Comparison of ENCODE assay signal across 18 cellular contexts in the genomic region with DNA sequence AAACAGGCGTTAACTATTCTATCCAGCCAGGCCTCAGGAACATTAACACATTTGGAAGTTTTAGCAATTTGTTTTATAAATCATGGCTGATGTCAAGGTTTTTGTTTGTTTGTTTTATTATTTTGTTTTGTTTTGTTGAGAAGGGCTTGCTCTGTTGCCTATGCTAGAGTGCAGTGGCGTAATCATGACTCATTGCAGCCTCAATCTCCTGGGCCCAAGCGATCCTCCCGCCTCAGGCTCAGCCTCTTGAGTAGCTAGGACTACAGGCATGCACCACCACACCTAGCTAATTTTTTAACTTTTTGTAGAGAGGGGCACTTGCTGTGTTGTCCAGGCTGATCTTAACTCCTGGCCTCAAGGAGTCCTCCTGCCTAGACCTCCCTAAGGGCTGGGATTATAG. TPM values are rescaled to one million over a fixed set of nuclear protein-coding genes. Genes with fewer than 3 reads are reported as not detected.
DNase-seq lines count a peak whose midpoint lies in the region; ATAC-seq, FAIRE-seq and TF ChIP-seq lines count a peak whose summit lies in the region.
"Had no signal": no experiment of that assay in that cellular context is flagged by ENCODE, and none has a peak within 500 bp of the region (broad histone marks: within the 10 kb centered on the region; RNA-seq: fewer than 3 reads in every experiment).

No MANE protein-coding gene starts in this region.

- no peak for TF ChIP-seq RAD21 in A549 (conservative IDR thresholded peaks at IDR 0.05 in 1 of 2, IDR thresholded peaks at IDR 0.05 in 1 of 2)

- WGBS in A549 (ENCODE audit: missing lambda C conversion rate) = 84% methylated on average over 4 of the region's 4 CpGs
- WGBS in hepatocyte (ENCODE audit: low lambda C conversion rate, missing lambda C conversion rate) = 98% methylated on average over 4 of the region's 4 CpGs

- H3K27me3 Mint-ChIP-seq in chondrocyte (ENCODE audit: low read depth) = no peaks in the 10 kb centered on the region

- CTCF ChIA-PET in A549 (lab: Yijun Ruan, JAX) = no interaction called here

- H3K4me2 ChIP-seq in A549 (no peak overlapping the region), hepatocyte (no peak overlapping the region)
- H3K4me2 ChIP-seq: SK-N-SH had no signal

- H3K36me3 ChIP-seq in hepatocyte (replicated peaks; ENCODE audit: insufficient read depth, low read depth) = no peaks in the 10 kb centered on the region

- no peak for TF ChIP-seq POLR2A in A549 (IDR thresholded peaks at IDR 0.05; ENCODE audit: low read length)

- H3K79me2 ChIP-seq in hepatocyte = no peaks in the 10 kb centered on the region

- H3K36me3 Mint-ChIP-seq in chondrocyte (ENCODE audit: low read depth) = peaks cover 31% of the 10 kb centered on the region

- intact Hi-C loops in head of caudate nucleus (cut with DNase I) = no loop called here

- H3K27ac Mint-ChIP-seq in chondrocyte (ENCODE audit: unreplicated experiment) = no peak overlapping the region

- H3K4me1 ChIP-seq in A549 (peaks cover 10% of the 10 kb centered on the region; the same call in 2 of the 3 replicates), hepatocyte (ENCODE audit: insufficient read depth) (no peaks in the 10 kb centered on the region)
- H3K4me1 ChIP-seq: adrenal gland, pancreas had no signal

- H3K27me3 ChIP-seq in hepatocyte = no peaks in the 10 kb centered on the region
- H3K27me3 ChIP-seq: adrenal gland, pancreas had no signal

- DNase-seq in A549 (ENCODE audit: low read depth in 1 of 2, low spot score in 1 of 2) (peak in 1 of 2 experiments; percentile 42), LHCN-M2 (ENCODE audit: low read depth) (peak; percentile 58), amniotic epithelial cell (ENCODE audit: low read depth) (peak; percentile 69), hepatocyte (ENCODE audit: low spot score) (peak; percentile 6), head of caudate nucleus (no peak), chondrocyte (ENCODE audit: low spot score) (no peak), DMS79 (lab: John Stamatoyannopoulos, UW) (no peak)
- DNase-seq in activated CD8-positive, alpha-beta memory T cell treated with anti-CD3 and anti-CD28 coated beads for 24 hours = no peak
- DNase-seq: adrenal gland; COR-L47; H7; left colon; NCI-H1436; NCI-H345; pancreas; SK-N-SH; stimulated activated naive CD4-positive, alpha-beta T cell had no signal

- H4K20me1 ChIP-seq in hepatocyte (ENCODE audit: insufficient read depth, poor library complexity, severe bottlenecking) = no peaks in the 10 kb centered on the region

- H3K4me3 Mint-ChIP-seq in chondrocyte (ENCODE audit: unreplicated experiment) = no peak overlapping the region

- TF ChIP-seq EP300 in A549 (IDR thresholded peaks at IDR 0.05) = no peak

- POLR2A ChIA-PET in A549 (lab: Yijun Ruan, JAX) = no interaction called here

- H3K9me2 ChIP-seq in hepatocyte (replicated peaks; ENCODE audit: insufficient read depth) = no peaks in the 10 kb centered on the region
- H3K9me2 ChIP-seq: SK-N-SH had no signal

- ATAC-seq in A549 = peak; percentile 50 to 72; a peak in 4 of 6 replicates
- ATAC-seq: left colon, pancreas had no signal

- H3K9me3 ChIP-seq in A549 (no peaks in the 10 kb centered on the region), hepatocyte (ENCODE audit: low read depth) (no peaks in the 10 kb centered on the region)
- H3K9me3 ChIP-seq: adrenal gland, pancreas, SK-N-SH had no signal

- H3K9me3 Mint-ChIP-seq in chondrocyte (ENCODE audit: low read depth) = no peaks in the 10 kb centered on the region

- TF ChIP-seq CTCF in A549 (IDR thresholded peaks at IDR 0.05) (no peak), hepatocyte (IDR thresholded peaks at IDR 0.05; ENCODE audit: poor library complexity) (no peak), chondrocyte (IDR thresholded peaks at IDR 0.05) (no peak)

- no peak overlapping the region for H3K27ac ChIP-seq in A549
- no peak overlapping the region for H3K27ac ChIP-seq in hepatocyte
- H3K27ac ChIP-seq: adrenal gland, pancreas had no signal

- peaks cover 9% of the 10 kb centered on the region for H3K4me1 Mint-ChIP-seq in chondrocyte (ENCODE audit: low read depth)

- H2AFZ ChIP-seq in hepatocyte = no peak overlapping the region

- no peak for FAIRE-seq in A549 (lab: Jason Lieb, UNC)
- FAIRE-seq: colon, pancreas had no signal

- H3K4me3 ChIP-seq in A549 (no peak overlapping the region), hepatocyte (no peak overlapping the region)
- H3K4me3 ChIP-seq: adrenal gland, pancreas had no signal

TF ChIP-seq in A549, 52 proteins besides CTCF, POLR2A, EP300 and RAD21:
- TF ChIP-seq FOSL2 (IDR thresholded peaks at IDR 0.05) (no peak), FOSL2 (CRISPR knock-in tag; IDR thresholded peaks at IDR 0.05) (peak; percentile 44), NR3C1 (IDR thresholded peaks at IDR 0.05) (no peak)

RNA-seq across cellular contexts. Expression of gene NUP58, which starts 28.3 kb away (rescaled TPM):
- polyA plus RNA-seq in A549 (2011; rRNA removed) (46.4 and 55.6 TPM in 2 replicates), A549 (2017; fragmentation: RNase III; extraction: RNeasy Plus Mini Kit Qiagen cat#74134 plus additional on column Dnase treatment) (19.6 to 20.1 TPM (median 20.0 TPM) in 3 replicates), hepatocyte (16.0 and 25.4 TPM in 2 replicates)
- 15.1 and 20.2 TPM in 2 replicates for polyA plus RNA-seq in A549 (2012; cell fraction: cytosol; rRNA removed)
- 10.6 and 12.7 TPM in 2 replicates for polyA plus RNA-seq in A549 (2012; cell fraction: nucleus; rRNA removed)
- polyA minus RNA-seq in A549 (2011; rRNA and poly(A)+ RNA removed) = 48.8 and 52.7 TPM in 2 replicates
- total RNA-seq in LHCN-M2 (2014; rRNA removed) (90.0 and 91.1 TPM in 2 replicates), hepatocyte (49.1 and 61.3 TPM in 2 replicates), chondrocyte (37.7 to 38.4 TPM (median 38.0 TPM) in 3 replicates)
- 12.8 TPM for polyA plus RNA-seq in LHCN-M2 (2012)

RNA-seq across cellular contexts. Expression of gene ATP8A2, which starts 42.1 kb away (rescaled TPM):
- polyA plus RNA-seq in A549 (2011; rRNA removed) = not detected in 2 replicates
- polyA plus RNA-seq in A549 (2012; cell fraction: cytosol; rRNA removed) = not detected in 2 replicates
- polyA plus RNA-seq in A549 (2012; cell fraction: nucleus; rRNA removed) = not detected in 2 replicates
- polyA plus RNA-seq in A549 (2017; fragmentation: RNase III; extraction: RNeasy Plus Mini Kit Qiagen cat#74134 plus additional on column Dnase treatment) = 0.03 TPM in 1 of 3 replicates, not detected in the others
- 0.05 TPM in 1 of 2 replicates, not detected in the other for polyA minus RNA-seq in A549 (2011; rRNA and poly(A)+ RNA removed)
- 1.2 and 1.3 TPM in 2 replicates for total RNA-seq in LHCN-M2 (2014; rRNA removed)
- 1.3 TPM for polyA plus RNA-seq in LHCN-M2 (2012)
- 1.6 and 2.1 TPM in 2 replicates for total RNA-seq in hepatocyte
- polyA plus RNA-seq in hepatocyte = 3.1 and 3.9 TPM in 2 replicates
- 1.7 to 1.9 TPM (median 1.9 TPM) in 3 replicates for total RNA-seq in chondrocyte

RNA-seq across cellular contexts. Expression of gene MTMR6, which starts 42.4 kb away (rescaled TPM):
- polyA plus RNA-seq in A549 (2011; rRNA removed) (15.1 and 22.4 TPM in 2 replicates), A549 (2017; fragmentation: RNase III; extraction: RNeasy Plus Mini Kit Qiagen cat#74134 plus additional on column Dnase treatment) (8.7 to 9.1 TPM (median 8.8 TPM) in 3 replicates), hepatocyte (6.9 and 10.1 TPM in 2 replicates)
- polyA plus RNA-seq in A549 (2012; cell fraction: cytosol; rRNA removed) = 3.0 and 3.2 TPM in 2 replicates
- 1.7 and 2.6 TPM in 2 replicates for polyA plus RNA-seq in A549 (2012; cell fraction: nucleus; rRNA removed)
- 5.5 and 5.8 TPM in 2 replicates for polyA minus RNA-seq in A549 (2011; rRNA and poly(A)+ RNA removed)
- total RNA-seq in LHCN-M2 (2014; rRNA removed) (34.0 and 34.8 TPM in 2 replicates), hepatocyte (16.7 and 17.2 TPM in 2 replicates), chondrocyte (19.8 to 20.8 TPM (median 20.7 TPM) in 3 replicates)
- 6.5 TPM for polyA plus RNA-seq in LHCN-M2 (2012)

Comparison
In these comparisons a context has a peak if more than half of its experiments do, and no peak if none do; other contexts are left out.
1. DNase-seq: peak in LHCN-M2 (single experiment), amniotic epithelial cell (single experiment) and hepatocyte (single experiment); none in activated CD8-positive, alpha-beta memory T cell treated with anti-CD3 and anti-CD28 coated beads for 24 hours (single experiment), head of caudate nucleus (0 of 42), chondrocyte (single experiment) and DMS79 (single experiment).